ENCODE assay signal across 16 cellular contexts in genomic region chr3:78977073-78977472, GRCh38.
DNase-seq lines count a peak whose midpoint lies in the region; ATAC-seq and TF ChIP-seq lines count a peak whose summit lies in the region.
"Had no signal": no experiment of that assay in that cellular context is flagged by ENCODE, and none has a peak within 500 bp of the region (broad histone marks: within the 10 kb centered on the region; RNA-seq: fewer than 3 reads in every experiment).

No MANE protein-coding gene starts in this region.

- no peak overlapping the region for H3K4me3 Mint-ChIP-seq in neural progenitor cell
- H3K4me3 Mint-ChIP-seq: B cell; CD4-positive, alpha-beta memory T cell had no signal

- H3K27ac ChIP-seq in neural progenitor cell, result peak overlapping the region; percentile 80
- no peak overlapping the region for H3K27ac ChIP-seq in stomach
- H3K27ac ChIP-seq: KMS-11 had no signal

- H3K79me2 ChIP-seq in neural progenitor cell (ENCODE audit: low read depth), result peaks cover 95% of the 10 kb centered on the region

- peaks cover 2% of the 10 kb centered on the region for H3K36me3 Mint-ChIP-seq in neural progenitor cell
- H3K36me3 Mint-ChIP-seq: CD4-positive, alpha-beta memory T cell had no signal

- no peak for TF ChIP-seq POLR2A in stomach (IDR thresholded peaks at IDR 0.05)

- TF ChIP-seq CTCF in neural progenitor cell (IDR thresholded peaks at IDR 0.05) (no peak), stomach (IDR thresholded peaks at IDR 0.05) (no peak)

- H3K4me3 ChIP-seq in adipocyte (ENCODE audit: low read length), result no peak overlapping the region
- H3K4me3 ChIP-seq in neural progenitor cell, result no peak overlapping the region
- no peak overlapping the region for H3K4me3 ChIP-seq in stomach
- H3K4me3 ChIP-seq: HAP-1 had no signal

- no peak for ATAC-seq in GM19328 (IDR thresholded peaks at IDR 0.05; ENCODE audit: unreplicated experiment)

- no peaks in the 10 kb centered on the region for H3K36me3 ChIP-seq in adipocyte (ENCODE audit: control insufficient read depth, insufficient read depth, low read length, severe bottlenecking)
- H3K36me3 ChIP-seq in neural progenitor cell, result no peaks in the 10 kb centered on the region
- no peaks in the 10 kb centered on the region for H3K36me3 ChIP-seq in stomach
- H3K36me3 ChIP-seq: HAP-1 had no signal

- intact Hi-C loops in stomach (cut with DNase I; ENCODE audit: low total_unique reads), result no loop called here

- no peaks in the 10 kb centered on the region for H4K20me1 ChIP-seq in neural progenitor cell (ENCODE audit: low read depth)

- H3K27me3 ChIP-seq in adipocyte (replicated peaks; ENCODE audit: control insufficient read depth, insufficient read depth, low read length) (no peaks in the 10 kb centered on the region), neural progenitor cell (no peaks in the 10 kb centered on the region), stomach (no peaks in the 10 kb centered on the region)

- H3K27ac Mint-ChIP-seq in neural progenitor cell, result no peak overlapping the region
- H3K27ac Mint-ChIP-seq: B cell; CD4-positive, alpha-beta memory T cell had no signal

- H3K4me2 ChIP-seq in neural progenitor cell, result peak overlapping the region; percentile 67
- H3K4me2 ChIP-seq: KMS-11 had no signal

- H3K27me3 Mint-ChIP-seq in neural progenitor cell (ENCODE audit: insufficient read depth, low read depth), result no peaks in the 10 kb centered on the region
- H3K27me3 Mint-ChIP-seq: B cell; CD4-positive, alpha-beta memory T cell had no signal

- H3F3A ChIP-seq in neural progenitor cell (ENCODE audit: low read depth), result peaks cover 50% of the 10 kb centered on the region

- peaks cover 31% of the 10 kb centered on the region for H3K4me1 Mint-ChIP-seq in neural progenitor cell
- H3K4me1 Mint-ChIP-seq: B cell; CD4-positive, alpha-beta memory T cell had no signal

- peaks cover 22% of the 10 kb centered on the region for H3K4me1 ChIP-seq in adipocyte (ENCODE audit: control insufficient read depth, insufficient read depth, low read length)
- peaks cover 92% of the 10 kb centered on the region for H3K4me1 ChIP-seq in neural progenitor cell
- no peaks in the 10 kb centered on the region for H3K4me1 ChIP-seq in stomach

- TF ChIP-seq EP300 in stomach (IDR thresholded peaks at IDR 0.05), result no peak

- H3K9me3 Mint-ChIP-seq in neural progenitor cell, result peaks cover 6% of the 10 kb centered on the region

- H3K9me3 ChIP-seq in adipocyte (ENCODE audit: control insufficient read depth, low read length), result no peaks in the 10 kb centered on the region
- no peaks in the 10 kb centered on the region for H3K9me3 ChIP-seq in neural progenitor cell (ENCODE audit: low read depth)
- no peaks in the 10 kb centered on the region for H3K9me3 ChIP-seq in stomach
- H3K9me3 ChIP-seq: HAP-1 had no signal

- peak; percentile 68 for DNase-seq in EH (ENCODE audit: low read depth)
- DNase-seq in HT1080 (ENCODE audit: low read depth), result peak; percentile 57
- no peak for DNase-seq in adipocyte (ENCODE audit: low read depth)
- no peak for DNase-seq in neural progenitor cell (ENCODE audit: low spot score)
- DNase-seq in DMS79 treated with DMSO at 0.1 percent for 48 hours (lab: John Stamatoyannopoulos, UW), result no peak
- no peak for DNase-seq in stomach
- DNase-seq in activated CD8-positive, alpha-beta memory T cell treated with anti-CD3 and anti-CD28 coated beads, Interleukin-2, amount 50 U/mL, for 4 hours, result no peak
- DNase-seq: ACHN; CD4-positive, alpha-beta memory T cell; NCI-H1092 treated with DMSO at 0.1 percent for 48 hours; NCI-H1694; NK-92 treated with Interleukin-12 subunit alpha and Interleukin-12 subunit beta, amount 100 ng/mL, for 24 hours had no signal

- H3K9ac ChIP-seq in adipocyte (ENCODE audit: low read length) (peak overlapping the region; percentile 15), neural progenitor cell (no peak overlapping the region)
- H3K9ac ChIP-seq: KMS-11 had no signal

- no peak overlapping the region for H2AFZ ChIP-seq in neural progenitor cell (replicated peaks)

Comparison
In these comparisons a context has a peak if more than half of its experiments do, and no peak if none do; other contexts are left out.
1. DNase-seq: peak in EH (single experiment) and HT1080 (single experiment); none in adipocyte (single experiment), neural progenitor cell (single experiment), DMS79 treated with DMSO at 0.1 percent for 48 hours (single experiment), stomach (single experiment) and activated CD8-positive, alpha-beta memory T cell treated with anti-CD3 and anti-CD28 coated beads, Interleukin-2, amount 50 U/mL, for 4 hours (single experiment).